In genomic region chr18:76449110-76449453, GRCh38 we compare ENCODE assay signal across 1 cellular context.
TF ChIP-seq lines count a peak whose summit lies in the region.

No MANE protein-coding gene starts in this region.

TF ChIP-seq in H1, 55 proteins besides CTCF, POLR2A, EP300 and RAD21:
- TF ChIP-seq GABPA (IDR thresholded peaks at IDR 0.05; ENCODE audit: borderline replicate concordance, insufficient read depth, low read length) (no peak), CEBPB (IDR thresholded peaks at IDR 0.05; ENCODE audit: low read depth, low read length) (no peak), CBX5 (IDR thresholded peaks at IDR 0.05; ENCODE audit: low read depth, low read length) (no peak), TAF1 (IDR thresholded peaks at IDR 0.05; ENCODE audit: low read depth, low read length) (no peak), ASH2L (IDR thresholded peaks at IDR 0.05; ENCODE audit: low read length) (no peak), HDAC6 (IDR thresholded peaks at IDR 0.05; ENCODE audit: low read depth, low read length) (no peak), BRCA1 (IDR thresholded peaks at IDR 0.05; ENCODE audit: low read depth, low read length) (no peak), POU5F1 (IDR thresholded peaks at IDR 0.05; ENCODE audit: low read depth, low read length) (no peak), EZH2 (IDR thresholded peaks at IDR 0.05; ENCODE audit: low read depth, low read length, severe bottlenecking) (no peak), NRF1 (IDR thresholded peaks at IDR 0.05; ENCODE audit: low read depth, low read length) (no peak), JUND (IDR thresholded peaks at IDR 0.05; ENCODE audit: low read length) (no peak)
